In genomic region chr7:113918946-113919345, GRCh38 we compare ENCODE assay signal across 1 cellular context.
TF ChIP-seq lines count a peak whose summit lies in the region.

Gene PPP1R3A (minus strand): TSS chr7:113919009. CDS start chr7:113918996, 13 bp downstream.

TF ChIP-seq in GM23338, 12 proteins besides CTCF, POLR2A, EP300 and RAD21 (continued from another document):
- TF ChIP-seq, protein P1, sequence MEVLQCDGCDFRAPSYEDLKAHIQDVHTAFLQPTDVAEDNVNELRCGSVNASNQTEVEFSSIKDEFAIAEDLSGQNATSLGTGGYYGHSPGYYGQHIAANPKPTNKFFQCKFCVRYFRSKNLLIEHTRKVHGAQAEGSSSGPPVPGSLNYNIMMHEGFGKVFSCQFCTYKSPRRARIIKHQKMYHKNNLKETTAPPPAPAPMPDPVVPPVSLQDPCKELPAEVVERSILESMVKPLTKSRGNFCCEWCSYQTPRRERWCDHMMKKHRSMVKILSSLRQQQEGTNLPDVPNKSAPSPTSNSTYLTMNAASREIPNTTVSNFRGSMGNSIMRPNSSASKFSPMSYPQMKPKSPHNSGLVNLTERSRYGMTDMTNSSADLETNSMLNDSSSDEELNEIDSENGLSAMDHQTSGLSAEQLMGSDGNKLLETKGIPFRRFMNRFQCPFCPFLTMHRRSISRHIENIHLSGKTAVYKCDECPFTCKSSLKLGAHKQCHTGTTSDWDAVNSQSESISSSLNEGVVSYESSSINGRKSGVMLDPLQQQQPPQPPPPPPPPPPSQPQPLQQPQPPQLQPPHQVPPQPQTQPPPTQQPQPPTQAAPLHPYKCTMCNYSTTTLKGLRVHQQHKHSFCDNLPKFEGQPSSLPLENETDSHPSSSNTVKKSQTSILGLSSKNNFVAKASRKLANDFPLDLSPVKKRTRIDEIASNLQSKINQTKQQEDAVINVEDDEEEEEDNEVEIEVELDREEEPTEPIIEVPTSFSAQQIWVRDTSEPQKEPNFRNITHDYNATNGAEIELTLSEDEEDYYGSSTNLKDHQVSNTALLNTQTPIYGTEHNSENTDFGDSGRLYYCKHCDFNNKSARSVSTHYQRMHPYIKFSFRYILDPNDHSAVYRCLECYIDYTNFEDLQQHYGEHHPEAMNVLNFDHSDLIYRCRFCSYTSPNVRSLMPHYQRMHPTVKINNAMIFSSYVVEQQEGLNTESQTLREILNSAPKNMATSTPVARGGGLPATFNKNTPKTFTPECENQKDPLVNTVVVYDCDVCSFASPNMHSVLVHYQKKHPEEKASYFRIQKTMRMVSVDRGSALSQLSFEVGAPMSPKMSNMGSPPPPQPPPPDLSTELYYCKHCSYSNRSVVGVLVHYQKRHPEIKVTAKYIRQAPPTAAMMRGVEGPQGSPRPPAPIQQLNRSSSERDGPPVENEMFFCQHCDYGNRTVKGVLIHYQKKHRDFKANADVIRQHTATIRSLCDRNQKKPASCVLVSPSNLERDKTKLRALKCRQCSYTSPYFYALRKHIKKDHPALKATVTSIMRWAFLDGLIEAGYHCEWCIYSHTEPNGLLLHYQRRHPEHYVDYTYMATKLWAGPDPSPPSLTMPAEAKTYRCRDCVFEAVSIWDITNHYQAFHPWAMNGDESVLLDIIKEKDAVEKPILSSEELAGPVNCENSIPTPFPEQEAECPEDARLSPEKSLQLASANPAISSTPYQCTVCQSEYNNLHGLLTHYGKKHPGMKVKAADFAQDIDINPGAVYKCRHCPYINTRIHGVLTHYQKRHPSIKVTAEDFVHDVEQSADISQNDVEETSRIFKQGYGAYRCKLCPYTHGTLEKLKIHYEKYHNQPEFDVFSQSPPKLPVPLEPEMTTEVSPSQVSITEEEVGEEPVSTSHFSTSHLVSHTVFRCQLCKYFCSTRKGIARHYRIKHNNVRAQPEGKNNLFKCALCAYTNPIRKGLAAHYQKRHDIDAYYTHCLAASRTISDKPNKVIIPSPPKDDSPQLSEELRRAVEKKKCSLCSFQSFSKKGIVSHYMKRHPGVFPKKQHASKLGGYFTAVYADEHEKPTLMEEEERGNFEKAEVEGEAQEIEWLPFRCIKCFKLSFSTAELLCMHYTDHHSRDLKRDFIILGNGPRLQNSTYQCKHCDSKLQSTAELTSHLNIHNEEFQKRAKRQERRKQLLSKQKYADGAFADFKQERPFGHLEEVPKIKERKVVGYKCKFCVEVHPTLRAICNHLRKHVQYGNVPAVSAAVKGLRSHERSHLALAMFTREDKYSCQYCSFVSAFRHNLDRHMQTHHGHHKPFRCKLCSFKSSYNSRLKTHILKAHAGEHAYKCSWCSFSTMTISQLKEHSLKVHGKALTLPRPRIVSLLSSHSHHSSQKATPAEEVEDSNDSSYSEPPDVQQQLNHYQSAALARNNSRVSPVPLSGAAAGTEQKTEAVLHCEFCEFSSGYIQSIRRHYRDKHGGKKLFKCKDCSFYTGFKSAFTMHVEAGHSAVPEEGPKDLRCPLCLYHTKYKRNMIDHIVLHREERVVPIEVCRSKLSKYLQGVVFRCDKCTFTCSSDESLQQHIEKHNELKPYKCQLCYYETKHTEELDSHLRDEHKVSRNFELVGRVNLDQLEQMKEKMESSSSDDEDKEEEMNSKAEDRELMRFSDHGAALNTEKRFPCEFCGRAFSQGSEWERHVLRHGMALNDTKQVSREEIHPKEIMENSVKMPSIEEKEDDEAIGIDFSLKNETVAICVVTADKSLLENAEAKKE (CRISPR knock-in tag; IDR thresholded peaks at IDR 0.05), result no peak
- TF ChIP-seq STAT1 (IDR thresholded peaks at IDR 0.05; ENCODE audit: unreplicated experiment) (no peak), REST (IDR thresholded peaks at IDR 0.05; ENCODE audit: unreplicated experiment) (no peak), NANOG (IDR thresholded peaks at IDR 0.05; ENCODE audit: borderline replicate concordance) (no peak), JUNB (IDR thresholded peaks at IDR 0.05; ENCODE audit: unreplicated experiment) (no peak), EZH2 (IDR thresholded peaks at IDR 0.05; ENCODE audit: low read depth, unreplicated experiment) (no peak), POLR2AphosphoS5 (IDR thresholded peaks at IDR 0.05; ENCODE audit: low read depth) (no peak)
